ENCODE assay signal across 15 cellular contexts in the genomic region with DNA sequence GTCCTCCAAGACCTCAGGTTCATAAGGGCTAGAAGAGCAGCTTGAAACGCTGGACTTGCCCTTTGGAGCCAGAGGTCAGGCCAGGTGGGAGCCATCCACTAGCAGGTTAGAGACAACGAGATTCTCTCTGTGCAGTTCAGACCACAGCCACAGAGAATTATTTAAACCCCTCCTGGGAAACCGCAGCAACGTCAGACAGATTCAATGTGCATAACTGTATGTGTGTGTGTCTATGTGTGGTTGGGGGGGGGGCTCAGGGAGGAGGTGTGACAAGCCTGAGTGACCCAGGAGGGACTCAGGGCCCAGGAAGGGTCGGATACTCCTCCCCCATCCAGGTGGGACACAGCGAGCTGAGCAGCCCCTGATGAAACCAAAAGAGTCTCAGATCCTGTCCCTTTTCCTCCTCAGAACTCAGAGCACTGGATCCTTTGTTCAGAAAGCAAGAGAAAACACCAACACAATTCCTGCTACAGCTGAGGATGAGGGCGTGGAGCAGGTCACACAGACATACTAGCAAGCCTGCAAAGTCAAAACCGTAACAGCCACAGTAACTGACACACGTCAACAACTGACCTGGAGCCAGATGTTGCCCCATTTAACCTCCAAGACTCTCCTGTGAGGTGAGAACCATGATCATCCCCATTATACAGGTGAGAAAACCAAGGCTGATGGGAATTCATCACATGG.
DNase-seq lines count a peak whose midpoint lies in the region; ATAC-seq and TF ChIP-seq lines count a peak whose summit lies in the region.
"Had no signal": no experiment of that assay in that cellular context is flagged by ENCODE, and none has a peak within 500 bp of the region (broad histone marks: within the 10 kb centered on the region; RNA-seq: fewer than 3 reads in every experiment).

No MANE protein-coding gene starts in this region.

- no peak for ATAC-seq in upper lobe of right lung

- H3K4me3 Mint-ChIP-seq in IgD-negative memory B cell, result peak overlapping the region in 1 of 4 donors; percentile 79

- H3K4me1 ChIP-seq in rectal smooth muscle tissue (ENCODE audit: control insufficient read depth, insufficient read depth, low read length) (peaks cover 18% of the 10 kb centered on the region), upper lobe of right lung (peaks cover 8% of the 10 kb centered on the region)

- no peaks in the 10 kb centered on the region for H3K27me3 Mint-ChIP-seq in IgD-negative memory B cell

- TF ChIP-seq CTCF in GM10266 (IDR thresholded peaks at IDR 0.05; ENCODE audit: control insufficient read depth, insufficient read depth, low read depth, missing control alignments) (no peak), dorsolateral prefrontal cortex (IDR thresholded peaks at IDR 0.05 in 54 of 56, conservative IDR thresholded peaks at IDR 0.05 in 2 of 56; ENCODE audit: low read depth in 1 of 56, partially characterized antibody in 56 of 56) (no peak), upper lobe of right lung (IDR thresholded peaks at IDR 0.05) (no peak)

- H3K27ac ChIP-seq in dorsolateral prefrontal cortex (peak overlapping the region in 58 of 59 donors; percentile 81 to 98 (median 94)), rectal smooth muscle tissue (ENCODE audit: low read depth, low read length) (peak overlapping the region; percentile 70), upper lobe of right lung (no peak overlapping the region)
- H3K27ac ChIP-seq: C4-2B had no signal

- no peaks in the 10 kb centered on the region for H3K27me3 ChIP-seq in dorsolateral prefrontal cortex
- H3K27me3 ChIP-seq in rectal smooth muscle tissue (ENCODE audit: control insufficient read depth, insufficient read depth, low read length), result no peaks in the 10 kb centered on the region
- H3K27me3 ChIP-seq in upper lobe of right lung, result no peaks in the 10 kb centered on the region

- no peak overlapping the region for H3K9ac ChIP-seq in rectal smooth muscle tissue (ENCODE audit: low read length)

- H3K36me3 Mint-ChIP-seq in IgD-negative memory B cell, result peaks cover 1% of the 10 kb centered on the region

- peaks cover 0 to 3% (median 0%) of the 10 kb centered on the region in 3 donors for H3K9me3 Mint-ChIP-seq in IgD-negative memory B cell

- H3K4me3 ChIP-seq in dorsolateral prefrontal cortex (peak overlapping the region in 2 of 59 donors; percentile 20 to 56), rectal smooth muscle tissue (ENCODE audit: low read length) (no peak overlapping the region), upper lobe of right lung (no peak overlapping the region)

- peaks cover 6 to 18% (median 11%) of the 10 kb centered on the region in 3 donors for H3K4me1 Mint-ChIP-seq in IgD-negative memory B cell

- intact Hi-C loops in dorsolateral prefrontal cortex (cut with DNase I) (loop anchor here (2.0 to 10.0 kb wide), 2 partner anchors 65 to 129 kb away; no protein-coding TSS in a partner anchor), upper lobe of right lung (cut with DNase I) (no loop called here)

- DNase-seq in GM10266 (ENCODE audit: extremely low spot score) (peak; percentile 28), dorsolateral prefrontal cortex (no peak), upper lobe of right lung (no peak), HCEC 1CT (no peak), GDM1 (lab: John Stamatoyannopoulos, UW) (no peak), superior temporal gyrus (ENCODE audit: extremely low spot score) (no peak)
- DNase-seq: activated CD8-positive, alpha-beta memory T cell treated with anti-CD3 and anti-CD28 coated beads for 24 hours; activated effector memory CD4-positive, alpha-beta T cell treated with Interleukin-2 at 50 U/mL for 16 hours; DMS79; NCI-H1105 treated with DMSO at 0.1 percent for 48 hours; NCI-H2227 treated with DMSO at 0.1 percent for 48 hours; stimulated activated CD4-positive, alpha-beta T cell treated with anti-CD3 and anti-CD28 coated beads, Interleukin-4, amount 100 ng/mL, for 4 hours had no signal

- H3K36me3 ChIP-seq in rectal smooth muscle tissue (ENCODE audit: control insufficient read depth, insufficient read depth, low read length), result no peaks in the 10 kb centered on the region
- H3K36me3 ChIP-seq in upper lobe of right lung, result no peaks in the 10 kb centered on the region

- H3K9me3 ChIP-seq in upper lobe of right lung, result no peaks in the 10 kb centered on the region

- peak overlapping the region in 2 of 3 donors; percentile 35 to 48 for H3K27ac Mint-ChIP-seq in IgD-negative memory B cell
